In genomic region chr4:1723131-1723801, GRCh38 we compare ENCODE assay signal across 8 cellular contexts. TPM values are rescaled to one million over a fixed set of nuclear protein-coding genes. Genes with fewer than 3 reads are reported as not detected.
A peak's percentile ranks its signal among the peaks of the same experiment; 100 is the strongest.
DNase-seq lines count a peak whose midpoint lies in the region; ATAC-seq lines count a peak whose summit lies in the region.

No MANE protein-coding gene starts in this region.

- no peaks in the 10 kb centered on the region for H3K9me3 Mint-ChIP-seq in stimulated activated memory B cell treated with anti-CD40 and anti-IgM and Interleukin-4, amounts not matched to agents 10 μg/mL and 1 μg/mL and 100 μg/mL, for 72 hours

- H3K9me3 ChIP-seq in HUES64 (ENCODE audit: insufficient read depth, low read depth, low read length): no peaks in the 10 kb centered on the region

- H3K36me3 Mint-ChIP-seq in stimulated activated memory B cell treated with anti-CD40 and anti-IgM and Interleukin-4, amounts not matched to agents 10 μg/mL and 1 μg/mL and 100 μg/mL, for 72 hours: peaks cover 28% of the 10 kb centered on the region

- no peaks in the 10 kb centered on the region for H3K27me3 ChIP-seq in HUES64 (ENCODE audit: insufficient read depth, low read length)

- 92% methylated on average over 12 of the region's 12 CpGs for WGBS in HUES64

- H3K27me3 Mint-ChIP-seq in stimulated activated memory B cell treated with anti-CD40 and anti-IgM and Interleukin-4, amounts not matched to agents 10 μg/mL and 1 μg/mL and 100 μg/mL, for 72 hours: no peaks in the 10 kb centered on the region

- peak overlapping the region; percentile 87; the same call in 1 of the 2 replicates for H3K4me3 ChIP-seq in HUES64 (ENCODE audit: low read length)

- no peak overlapping the region for H3K27ac ChIP-seq in HUES64 (ENCODE audit: low read depth, low read length)

- peak; percentile 65 for ATAC-seq in stimulated activated memory B cell treated with anti-CD40 and anti-IgM and Interleukin-4, amounts not matched to agents 10 μg/mL and 1 μg/mL and 100 μg/mL, for 72 hours

- no peaks in the 10 kb centered on the region for H3K4me1 ChIP-seq in HUES64 (ENCODE audit: insufficient read depth, low read length)

- peak overlapping the region; percentile 97 for H3K27ac Mint-ChIP-seq in stimulated activated memory B cell treated with anti-CD40 and anti-IgM and Interleukin-4, amounts not matched to agents 10 μg/mL and 1 μg/mL and 100 μg/mL, for 72 hours

- peaks cover 68% of the 10 kb centered on the region for H3K4me1 Mint-ChIP-seq in stimulated activated memory B cell treated with anti-CD40 and anti-IgM and Interleukin-4, amounts not matched to agents 10 μg/mL and 1 μg/mL and 100 μg/mL, for 72 hours

- H3K9ac ChIP-seq in HUES64 (ENCODE audit: low read depth, low read length): 0 out of 2 replicates have a peak overlapping the region, but pooled peaks have one; percentile 93

- peak overlapping the region; percentile 79 for H3K4me3 Mint-ChIP-seq in stimulated activated memory B cell treated with anti-CD40 and anti-IgM and Interleukin-4, amounts not matched to agents 10 μg/mL and 1 μg/mL and 100 μg/mL, for 72 hours

- peak; percentile 25 for DNase-seq in activated CD4-positive, alpha-beta T cell treated with anti-CD3 and anti-CD28 coated beads for 1 hour
- peak; percentile 67 for DNase-seq in germinal center (ENCODE audit: low spot score)
- DNase-seq in NCI-H2171 (lab: John Stamatoyannopoulos, UW): no peak
- DNase-seq in superior temporal gyrus (ENCODE audit: extremely low spot score): no peak
- no peak for DNase-seq in NCI-H2107 treated with DMSO at 0.1 percent for 48 hours (lab: John Stamatoyannopoulos, UW; ENCODE audit: unreplicated experiment)
- no peak for DNase-seq in NCI-H1048 (lab: John Stamatoyannopoulos, UW)

- peaks cover 57% of the 10 kb centered on the region for H3K36me3 ChIP-seq in HUES64 (ENCODE audit: insufficient read depth, low read length)

RNA-seq across cellular contexts. Expression of gene TACC3, which starts 1.9 kb away (rescaled TPM):
- 127 TPM for polyA plus RNA-seq in HUES64 (2013, experiment 1 of 2)
- polyA plus RNA-seq in HUES64 (2013, experiment 2 of 2): 124 TPM

RNA-seq across cellular contexts. Expression of gene TMEM129, which starts 2.1 kb away (rescaled TPM):
- 19.0 TPM for polyA plus RNA-seq in HUES64 (2013, experiment 1 of 2)
- polyA plus RNA-seq in HUES64 (2013, experiment 2 of 2): 22.5 TPM

RNA-seq across cellular contexts. Expression of gene SLBP, which starts 11.1 kb away (rescaled TPM):
- polyA plus RNA-seq in HUES64 (2013, experiment 1 of 2): 52.1 TPM
- polyA plus RNA-seq in HUES64 (2013, experiment 2 of 2): 51.7 TPM

RNA-seq across cellular contexts. Expression of gene FAM53A, which starts 39.2 kb away (rescaled TPM):
- polyA plus RNA-seq in HUES64 (2013, experiment 1 of 2): 0.60 TPM
- polyA plus RNA-seq in HUES64 (2013, experiment 2 of 2): 1.4 TPM

Comparison
In these comparisons a context has a peak if more than half of its experiments do, and no peak if none do; other contexts are left out.
1. DNase-seq: peak in activated CD4-positive, alpha-beta T cell treated with anti-CD3 and anti-CD28 coated beads for 1 hour (single experiment) and germinal center (single experiment); none in NCI-H2171 (single experiment), superior temporal gyrus (single experiment), NCI-H2107 treated with DMSO at 0.1 percent for 48 hours (single experiment) and NCI-H1048 (single experiment).